Comparison of ENCODE assay signal across 1 cellular context in genomic region chr18:26756556-26756955, GRCh38.
TF ChIP-seq lines count a peak whose summit lies in the region.

No MANE protein-coding gene starts in this region.

TF ChIP-seq in liver, 16 proteins besides CTCF, POLR2A, EP300 and RAD21 (continued from another document):
- TF ChIP-seq ZBTB33 (IDR thresholded peaks at IDR 0.05) = no peak
- TF ChIP-seq JUND (IDR thresholded peaks at IDR 0.05) = peak in 1 of 2 donors; percentile 46
- TF ChIP-seq GABPA (IDR thresholded peaks at IDR 0.05 in 1 of 2, conservative IDR thresholded peaks at IDR 0.05 in 1 of 2) = no peak
- TF ChIP-seq FOXA2 (IDR thresholded peaks at IDR 0.05) = no peak
- TF ChIP-seq HNF4G (IDR thresholded peaks at IDR 0.05) = no peak
- no peak for TF ChIP-seq MAX (IDR thresholded peaks at IDR 0.05)
- peak; percentile 58 for TF ChIP-seq YY1 (IDR thresholded peaks at IDR 0.05)
- TF ChIP-seq EGR1 (IDR thresholded peaks at IDR 0.05; ENCODE audit: low read depth in 2 of 2) = no peak
- no peak for TF ChIP-seq TAF1 (conservative IDR thresholded peaks at IDR 0.05)
- no peak for TF ChIP-seq NR2F2 (IDR thresholded peaks at IDR 0.05)
- peak in 1 of 2 donors; percentile 62 for TF ChIP-seq HNF4A (conservative IDR thresholded peaks at IDR 0.05)
